ENCODE assay signal across 1 cellular context in genomic region chr6:28949656-28950195, GRCh38. TPM values are rescaled to one million over a fixed set of nuclear protein-coding genes. Genes with fewer than 3 reads are reported as not detected.
"Had no signal": no experiment of that assay in that cellular context is flagged by ENCODE, and none has a peak within 500 bp of the region (broad histone marks: within the 10 kb centered on the region; RNA-seq: fewer than 3 reads in every experiment).

No MANE protein-coding gene starts in this region.

RNA-seq across cellular contexts. Expression of gene ZNF311, which starts 55.4 kb away (rescaled TPM):
- total RNA-seq: ascending aorta had no signal
